Comparison of ENCODE assay signal across 8 cellular contexts in the genomic region with DNA sequence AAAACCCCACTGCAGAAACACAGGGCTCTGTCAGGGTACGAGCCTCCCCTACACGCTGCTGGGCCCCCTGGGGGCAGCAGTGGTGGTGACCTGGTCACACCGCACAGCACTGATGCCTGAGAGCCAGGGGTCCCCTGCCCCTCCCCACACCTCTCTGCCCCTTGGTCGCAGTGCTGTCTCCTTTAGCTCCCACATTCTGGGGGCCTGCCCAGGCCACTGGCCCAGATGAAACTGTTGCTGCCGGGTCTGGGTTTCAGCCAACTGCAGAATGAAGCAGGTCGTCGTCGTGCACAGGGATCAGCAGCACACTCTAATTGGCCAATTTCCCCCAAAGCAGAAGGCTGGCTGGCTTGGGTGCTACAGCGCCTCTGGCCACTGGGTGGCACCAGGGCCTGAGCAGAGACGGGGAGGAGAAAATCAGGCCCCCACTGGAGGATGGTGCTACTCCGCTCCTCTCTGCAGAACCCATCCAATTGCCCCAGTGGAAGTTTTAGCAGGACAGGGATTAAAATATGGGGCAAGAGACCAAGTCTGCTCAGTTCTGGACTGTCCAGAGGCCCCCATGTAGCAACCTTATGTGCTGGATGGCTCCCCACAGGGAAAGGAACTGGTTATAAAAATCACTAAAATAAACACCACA. TPM values are rescaled to one million over a fixed set of nuclear protein-coding genes. Genes with fewer than 3 reads are reported as not detected.
DNase-seq lines count a peak whose midpoint lies in the region; ATAC-seq lines count a peak whose summit lies in the region.

No MANE protein-coding gene starts in this region.

- ATAC-seq in HG03095 (IDR thresholded peaks at IDR 0.05; ENCODE audit: unreplicated experiment), result peak; percentile 74
- peak; percentile 93 for ATAC-seq in activated CD4-positive, alpha-beta T cell treated with anti-CD3 and anti-CD28 coated beads for 36 hours
- peak; percentile 80 for ATAC-seq in left colon

- DNase-seq in NCI-H2081 (lab: John Stamatoyannopoulos, UW) (peak; percentile 61 to 63), NCI-H2081 treated with DMSO at 0.1 percent for 48 hours (lab: John Stamatoyannopoulos, UW) (no peak), NCI-H345 (lab: John Stamatoyannopoulos, UW) (peak; percentile 83), cerebellum (ENCODE audit: low spot score) (peak; percentile 90), left colon (peak; percentile 75 to 80)
- peak; percentile 86 for DNase-seq in activated CD4-positive, alpha-beta T cell treated with anti-CD3 and anti-CD28 coated beads for 36 hours
- peak; percentile 61 to 64 for DNase-seq in stimulated activated CD4-positive, alpha-beta T cell treated with anti-CD3 and anti-CD28 coated beads, Interleukin-1b, Interleukin-23, amount 100 ng/mL, for 4 hours (ENCODE audit: low read depth in 2 of 2)

- H3K27me3 Mint-ChIP-seq in activated CD4-positive, alpha-beta T cell treated with anti-CD3 and anti-CD28 coated beads for 36 hours, result no peaks in the 10 kb centered on the region

- peak overlapping the region; percentile 56 for H3K27ac Mint-ChIP-seq in activated CD4-positive, alpha-beta T cell treated with anti-CD3 and anti-CD28 coated beads for 36 hours

- peaks cover 38% of the 10 kb centered on the region for H3K4me1 Mint-ChIP-seq in activated CD4-positive, alpha-beta T cell treated with anti-CD3 and anti-CD28 coated beads for 36 hours

- intact Hi-C loops in activated CD4-positive, alpha-beta T cell treated with anti-CD3 and anti-CD28 coated beads for 36 hours (cut with DNase I, micrococcal nuclease), result loop anchor here (1.0 to 5.0 kb wide), 6 partner anchors 19 to 109 kb away; a partner anchor contains a TSS
- intact Hi-C loops in left colon (cut with DNase I, micrococcal nuclease), result loop anchor here in 1 of 2 donors (2.0 kb wide), 1 partner anchor 27 kb away; no protein-coding TSS in a partner anchor

- no peaks in the 10 kb centered on the region for H3K9me3 Mint-ChIP-seq in activated CD4-positive, alpha-beta T cell treated with anti-CD3 and anti-CD28 coated beads for 36 hours (ENCODE audit: low read depth)

- H3K36me3 Mint-ChIP-seq in activated CD4-positive, alpha-beta T cell treated with anti-CD3 and anti-CD28 coated beads for 36 hours (ENCODE audit: low read depth), result peaks cover 37% of the 10 kb centered on the region

- no peak overlapping the region for H3K4me3 Mint-ChIP-seq in activated CD4-positive, alpha-beta T cell treated with anti-CD3 and anti-CD28 coated beads for 36 hours

- CTCF ChIA-PET in activated CD4-positive, alpha-beta T cell treated with anti-CD3 and anti-CD28 coated beads for 36 hours (lab: Charles Lee), result interaction anchor here (0.6 to 8.3 kb wide), 11 partner anchors 9 to 53 kb away, joined by 3 to 140 read pairs (median 5); a partner anchor contains a TSS

- POLR2A ChIA-PET in activated CD4-positive, alpha-beta T cell treated with anti-CD3 and anti-CD28 coated beads for 36 hours (lab: Charles Lee), result no interaction called here

RNA-seq across cellular contexts. Expression of a gene that starts 26.1 kb away (rescaled TPM):
- 10 to 100 TPM; 43.7 to 49.7 TPM for total RNA-seq in activated CD4-positive, alpha-beta T cell treated with anti-CD3 and anti-CD28 coated beads for 36 hours
- total RNA-seq in cerebellum (54.3 TPM), left colon (10 to 100 TPM; 50.5 to 55.3 TPM)

RNA-seq across cellular contexts. Expression of a gene that starts 37.8 kb away (rescaled TPM):
- 10 to 100 TPM; 30.7 to 39.9 TPM for total RNA-seq in activated CD4-positive, alpha-beta T cell treated with anti-CD3 and anti-CD28 coated beads for 36 hours
- 34.3 TPM for total RNA-seq in cerebellum
- 10 to 100 TPM; 30.7 to 37.7 TPM for total RNA-seq in left colon

RNA-seq across cellular contexts. Expression of a gene that starts 38.5 kb away (rescaled TPM):
- 1 to 10 TPM; 5.2 to 6.6 TPM for total RNA-seq in activated CD4-positive, alpha-beta T cell treated with anti-CD3 and anti-CD28 coated beads for 36 hours
- total RNA-seq in cerebellum (9.3 TPM), left colon (1 to 10 TPM; 5.9 to 6.5 TPM)

RNA-seq across cellular contexts. Expression of a gene that starts 52.3 kb away (rescaled TPM):
- total RNA-seq in activated CD4-positive, alpha-beta T cell treated with anti-CD3 and anti-CD28 coated beads for 36 hours, result 10 to 100 TPM; 16.2 to 16.5 TPM
- total RNA-seq in cerebellum (0.36 TPM), left colon (10 to 100 TPM; 17.7 to 28.1 TPM)
